ENCODE assay signal across 9 cellular contexts in the genomic region with DNA sequence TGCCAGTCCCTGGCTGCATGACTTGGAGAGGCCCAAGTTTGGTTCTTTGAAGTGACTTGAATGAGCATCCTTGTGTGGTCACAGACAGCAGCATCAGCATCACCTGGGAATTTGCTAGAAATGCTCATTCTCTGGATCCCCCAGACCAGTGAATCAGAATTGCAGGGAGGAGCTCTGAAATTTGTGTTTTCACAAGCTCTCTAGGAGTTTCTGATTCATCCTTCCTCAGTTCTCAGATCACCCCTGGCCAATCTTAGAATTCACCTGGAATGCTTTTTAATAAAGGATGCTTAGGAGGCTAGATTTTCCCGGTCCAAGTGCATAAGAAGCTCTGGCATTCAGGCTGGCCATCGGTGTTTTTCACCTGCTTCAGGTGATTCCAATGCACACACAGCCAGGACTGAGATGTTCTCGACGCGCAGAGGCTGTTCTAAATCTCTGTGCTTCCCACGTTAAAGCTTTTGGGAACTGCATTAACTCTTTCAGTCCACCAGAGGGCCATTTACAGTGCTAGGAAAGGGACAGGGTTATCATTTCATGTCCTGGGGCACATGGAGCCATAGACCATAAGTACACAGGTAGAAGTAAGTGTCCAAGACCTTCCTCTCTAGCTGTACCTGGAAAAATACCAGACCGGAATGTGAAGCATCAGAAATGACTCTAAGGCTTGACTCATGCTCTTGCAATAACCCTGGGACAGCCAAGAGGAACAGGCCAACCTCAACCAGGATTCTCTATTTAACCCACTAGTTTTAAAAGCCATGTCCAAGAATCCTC.
DNase-seq lines count a peak whose midpoint lies in the region; ATAC-seq, FAIRE-seq and TF ChIP-seq lines count a peak whose summit lies in the region.
"Had no signal": no experiment of that assay in that cellular context is flagged by ENCODE, and none has a peak within 500 bp of the region (broad histone marks: within the 10 kb centered on the region; RNA-seq: fewer than 3 reads in every experiment).

No MANE protein-coding gene starts in this region.

- H3K27me3 Mint-ChIP-seq in stimulated activated naive CD8-positive, alpha-beta T cell treated with anti-CD3 and anti-CD28 coated beads, Interleukin-15, amount 100 ng/mL, for 72 hours = peaks cover 13% of the 10 kb centered on the region
- no peaks in the 10 kb centered on the region for H3K27me3 Mint-ChIP-seq in endothelial cell (ENCODE audit: unreplicated experiment)

- ATAC-seq in stimulated activated naive CD8-positive, alpha-beta T cell treated with anti-CD3 and anti-CD28 coated beads, Interleukin-15, Interleukin-2, amounts not matched to agents 100 U/mL and 50 U/mL, for 24 hours = peak; percentile 64
- no peak for ATAC-seq in stimulated activated naive CD8-positive, alpha-beta T cell treated with anti-CD3 and anti-CD28 coated beads, Interleukin-15, amount 100 ng/mL, for 72 hours
- ATAC-seq in HG03342 (IDR thresholded peaks at IDR 0.05; ENCODE audit: unreplicated experiment) = no peak
- no peak for ATAC-seq in GM18858 (IDR thresholded peaks at IDR 0.05; ENCODE audit: unreplicated experiment)

- no peaks in the 10 kb centered on the region for H3K27me3 ChIP-seq in small intestine (ENCODE audit: control insufficient read depth in 2 of 2, insufficient read depth in 2 of 2, low read length in 2 of 2)

- peaks cover 5% of the 10 kb centered on the region for H3K4me1 Mint-ChIP-seq in stimulated activated naive CD8-positive, alpha-beta T cell treated with anti-CD3 and anti-CD28 coated beads, Interleukin-15, amount 100 ng/mL, for 72 hours
- no peaks in the 10 kb centered on the region for H3K4me1 Mint-ChIP-seq in endothelial cell (ENCODE audit: unreplicated experiment)

- no peak overlapping the region for H3K27ac Mint-ChIP-seq in stimulated activated naive CD8-positive, alpha-beta T cell treated with anti-CD3 and anti-CD28 coated beads, Interleukin-15, amount 100 ng/mL, for 72 hours
- H3K27ac Mint-ChIP-seq in endothelial cell (ENCODE audit: unreplicated experiment) = no peak overlapping the region
- H3K27ac Mint-ChIP-seq: dendritic cell treated with granulocyte-macrophage colony-stimulating factor and Interleukin-4, amounts not matched to agents 40 ng/mL and 50 ng/mL, for 4 days had no signal

- no peaks in the 10 kb centered on the region for H3K9me3 ChIP-seq in small intestine (ENCODE audit: control insufficient read depth, low read depth)

- peak; percentile 87 for TF ChIP-seq CTCF in endothelial cell (IDR thresholded peaks at IDR 0.05; ENCODE audit: unreplicated experiment)

- no peak overlapping the region for H3K27ac ChIP-seq in small intestine (ENCODE audit: low read depth in 1 of 2, low read length in 1 of 2)

- FAIRE-seq in small intestine (lab: Jason Lieb, UNC) = no peak

- no peaks in the 10 kb centered on the region for H3K4me1 ChIP-seq in small intestine (ENCODE audit: control insufficient read depth in 2 of 2, insufficient read depth in 1 of 2, low read depth in 1 of 2, low read length in 1 of 2)

- DNase-seq in stimulated activated naive CD8-positive, alpha-beta T cell treated with anti-CD3 and anti-CD28 coated beads, Interleukin-15, Interleukin-2, amounts not matched to agents 100 U/mL and 50 U/mL, for 24 hours = no peak
- DNase-seq in stimulated activated naive CD8-positive, alpha-beta T cell treated with anti-CD3 and anti-CD28 coated beads, Interleukin-15, amount 100 ng/mL, for 72 hours = no peak
- DNase-seq in NCI-H510A (lab: John Stamatoyannopoulos, UW) = peak; percentile 52
- DNase-seq in endothelial cell (ENCODE audit: low spot score) = no peak
- peak; percentile 36 for DNase-seq in small intestine
- no peak for DNase-seq in HPDE6-E6E7 (ENCODE audit: extremely low spot score)

- H3K36me3 ChIP-seq in small intestine (ENCODE audit: control insufficient read depth in 2 of 2, insufficient read depth in 2 of 2, low read length in 2 of 2) = no peaks in the 10 kb centered on the region

- WGBS in small intestine, 3 donors = 22 to 34% (median 28%) methylated on average over 7 of the region's 7 CpGs

- no peaks in the 10 kb centered on the region for H3K9me3 Mint-ChIP-seq in stimulated activated naive CD8-positive, alpha-beta T cell treated with anti-CD3 and anti-CD28 coated beads, Interleukin-15, amount 100 ng/mL, for 72 hours
- H3K9me3 Mint-ChIP-seq in endothelial cell (ENCODE audit: unreplicated experiment) = no peaks in the 10 kb centered on the region
- H3K9me3 Mint-ChIP-seq: dendritic cell treated with granulocyte-macrophage colony-stimulating factor and Interleukin-4, amounts not matched to agents 40 ng/mL and 50 ng/mL, for 4 days had no signal

- no peak overlapping the region for H3K4me3 ChIP-seq in small intestine (ENCODE audit: low read depth in 1 of 2, low read length in 2 of 2)

- no peaks in the 10 kb centered on the region for H3K36me3 Mint-ChIP-seq in endothelial cell (ENCODE audit: low read depth, unreplicated experiment)

- no peak overlapping the region for H3K4me3 Mint-ChIP-seq in stimulated activated naive CD8-positive, alpha-beta T cell treated with anti-CD3 and anti-CD28 coated beads, Interleukin-15, amount 100 ng/mL, for 72 hours
- H3K4me3 Mint-ChIP-seq in endothelial cell (ENCODE audit: unreplicated experiment) = no peak overlapping the region
- H3K4me3 Mint-ChIP-seq: dendritic cell treated with granulocyte-macrophage colony-stimulating factor and Interleukin-4, amounts not matched to agents 40 ng/mL and 50 ng/mL, for 4 days had no signal

Comparison
In these comparisons a context has a peak if more than half of its experiments do, and no peak if none do; other contexts are left out.
1. DNase-seq: peak in NCI-H510A (single experiment) and small intestine (single experiment); none in stimulated activated naive CD8-positive, alpha-beta T cell treated with anti-CD3 and anti-CD28 coated beads, Interleukin-15, Interleukin-2, amounts not matched to agents 100 U/mL and 50 U/mL, for 24 hours (single experiment), stimulated activated naive CD8-positive, alpha-beta T cell treated with anti-CD3 and anti-CD28 coated beads, Interleukin-15, amount 100 ng/mL, for 72 hours (0 of 2), endothelial cell (single experiment) and HPDE6-E6E7 (single experiment).